2 cellular contexts compared by ENCODE assay signal in genomic region chr17:43733956-43734355, GRCh38.
TF ChIP-seq lines count a peak whose summit lies in the region.

No MANE protein-coding gene starts in this region.

TF ChIP-seq in IMR-90, 13 proteins besides CTCF, POLR2A, EP300 and RAD21:
- no peak for TF ChIP-seq BHLHE40 (IDR thresholded peaks at IDR 0.05; ENCODE audit: low read depth, low read length)
- TF ChIP-seq MAFK (IDR thresholded peaks at IDR 0.05; ENCODE audit: low read depth, low read length) = no peak
- no peak for TF ChIP-seq USF2 (IDR thresholded peaks at IDR 0.05; ENCODE audit: low read depth, low read length)
- TF ChIP-seq RFX5 (IDR thresholded peaks at IDR 0.05; ENCODE audit: low read depth, low read length) = no peak
- TF ChIP-seq CEBPB (IDR thresholded peaks at IDR 0.05; ENCODE audit: low read depth, low read length) = no peak
- no peak for TF ChIP-seq NFE2L2 (IDR thresholded peaks at IDR 0.05; ENCODE audit: low read depth, low read length)
- TF ChIP-seq FOS (IDR thresholded peaks at IDR 0.05; ENCODE audit: low read depth, low read length) = no peak
- no peak for TF ChIP-seq MXI1 (IDR thresholded peaks at IDR 0.05; ENCODE audit: borderline replicate concordance, low read depth, low read length)

TF ChIP-seq in SK-N-SH, 30 proteins besides CTCF, POLR2A, EP300 and RAD21:
- TF ChIP-seq EZH2phosphoT487 (IDR thresholded peaks at IDR 0.05; ENCODE audit: borderline replicate concordance, low read depth) = no peak
- no peak for TF ChIP-seq FOSL2 (IDR thresholded peaks at IDR 0.05; ENCODE audit: borderline replicate concordance, low read depth)
- TF ChIP-seq TAF1 (IDR thresholded peaks at IDR 0.05; ENCODE audit: borderline replicate concordance, low read depth, low read length) = no peak
- TF ChIP-seq ZBTB33 (IDR thresholded peaks at IDR 0.05; ENCODE audit: borderline replicate concordance, low read depth) = no peak
- no peak for TF ChIP-seq CHD2 (IDR thresholded peaks at IDR 0.05; ENCODE audit: low read length, partially characterized antibody)
- no peak for TF ChIP-seq ELF1 (IDR thresholded peaks at IDR 0.05)
- no peak for TF ChIP-seq GABPA (IDR thresholded peaks at IDR 0.05; ENCODE audit: low read depth)
- no peak for TF ChIP-seq POLR2AphosphoS5 (IDR thresholded peaks at IDR 0.05; ENCODE audit: low read depth, low read length)
- no peak for TF ChIP-seq IRF3 (IDR thresholded peaks at IDR 0.05; ENCODE audit: low read depth, low read length)
